In the genomic region with DNA sequence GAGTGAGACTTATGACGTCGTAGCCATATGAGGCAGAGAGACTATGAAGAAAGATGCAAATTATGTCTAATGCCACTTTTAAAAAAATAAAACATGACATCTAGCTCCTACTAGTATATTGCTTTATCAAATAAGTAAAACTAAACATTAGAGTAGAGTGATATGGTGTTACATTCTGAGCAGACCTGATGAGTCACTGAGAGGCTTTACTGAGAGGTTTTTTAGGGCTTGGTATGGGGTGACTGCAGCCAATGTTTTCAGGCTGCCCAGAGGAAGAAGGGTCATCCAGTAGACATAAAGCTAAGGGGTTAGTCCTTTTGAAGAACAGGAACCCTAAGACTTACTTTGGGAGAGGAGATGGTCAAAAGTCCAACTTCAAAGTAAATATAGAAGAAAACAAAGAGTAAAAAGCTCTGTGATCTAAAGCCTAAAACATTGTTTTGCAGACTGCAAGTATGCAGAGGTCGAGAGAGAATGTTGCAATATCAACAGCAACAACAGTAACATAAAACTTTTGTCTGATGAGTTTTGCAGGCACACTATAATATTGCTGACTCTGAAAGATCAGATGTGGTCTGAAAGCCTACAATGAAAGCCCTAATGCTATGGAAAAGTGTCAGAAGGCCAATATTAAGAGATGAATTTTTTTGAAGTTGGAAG, we compare ENCODE assay signal across 33 cellular contexts.
DNase-seq lines count a peak whose midpoint lies in the region; ATAC-seq lines count a peak whose summit lies in the region.
"Had no signal": no experiment of that assay in that cellular context is flagged by ENCODE, and none has a peak within 500 bp of the region (broad histone marks: within the 10 kb centered on the region; RNA-seq: fewer than 3 reads in every experiment).

No MANE protein-coding gene starts in this region.

- H3K36me3 ChIP-seq in adipocyte (ENCODE audit: control insufficient read depth, insufficient read depth, low read length, severe bottlenecking) (no peaks in the 10 kb centered on the region), mesendoderm (ENCODE audit: control insufficient read depth, insufficient read depth, low read length) (no peaks in the 10 kb centered on the region)
- H3K36me3 ChIP-seq: ascending aorta, esophagus squamous epithelium, neutrophil, Peyer's patch, prostate gland, sigmoid colon, transverse colon had no signal

- ATAC-seq in Right ventricle myocardium inferior (no peak), esophagus mucosa (no peak)
- ATAC-seq: stimulated activated effector memory CD8-positive, alpha-beta T cell treated with anti-CD3 and anti-CD28 coated beads, Interleukin-12 subunit alpha, Interleukin-12 subunit beta, amount 100 ng/mL, for 72 hours had no signal

- H3K56ac ChIP-seq in mesendoderm (ENCODE audit: low read length): no peak overlapping the region

- no peaks in the 10 kb centered on the region for H3K9me3 ChIP-seq in adipocyte (ENCODE audit: control insufficient read depth, low read length)
- H3K9me3 ChIP-seq: ascending aorta, esophagus squamous epithelium, neutrophil, Peyer's patch, prostate gland, sigmoid colon, transverse colon had no signal

- no peak overlapping the region for H2BK15ac ChIP-seq in mesendoderm (replicated peaks; ENCODE audit: low read depth)

- H3K79me2 ChIP-seq in mesendoderm (ENCODE audit: control insufficient read depth, insufficient read depth, low read length): no peaks in the 10 kb centered on the region

- no peak overlapping the region for H3K27ac ChIP-seq in mesendoderm (ENCODE audit: low read depth, low read length)
- H3K27ac ChIP-seq: ascending aorta, esophagus squamous epithelium, neutrophil, Peyer's patch, prostate gland, sigmoid colon, transverse colon, VCaP had no signal

- H3K4me3 ChIP-seq in adipocyte (ENCODE audit: low read length) (peak overlapping the region; percentile 4), mesendoderm (ENCODE audit: low read length) (no peak overlapping the region)
- H3K4me3 ChIP-seq: ascending aorta, esophagus squamous epithelium, Peyer's patch, prostate gland, sigmoid colon, transverse colon had no signal

- H3K9ac ChIP-seq in adipocyte (ENCODE audit: low read length) (no peak overlapping the region), mesendoderm (ENCODE audit: low read length) (no peak overlapping the region)

- no peak overlapping the region for H3K18ac ChIP-seq in mesendoderm (ENCODE audit: low read length)

- no peak overlapping the region for H4K5ac ChIP-seq in mesendoderm (ENCODE audit: low read length)

- H3K4me2 ChIP-seq in mesendoderm (ENCODE audit: low read length): no peak overlapping the region

- H3K79me1 ChIP-seq in mesendoderm (ENCODE audit: low read length): no peaks in the 10 kb centered on the region

- no peak overlapping the region for H4K8ac ChIP-seq in mesendoderm (ENCODE audit: low read depth, low read length)

- no peak overlapping the region for H2BK5ac ChIP-seq in mesendoderm (ENCODE audit: low read length)

- no peak overlapping the region for H2BK120ac ChIP-seq in mesendoderm (ENCODE audit: low read depth, low read length)

- DNase-seq in GM04504 (ENCODE audit: low read depth) (peak; percentile 0), adipocyte (ENCODE audit: low read depth) (peak; percentile 59), fibroblast of gingiva (ENCODE audit: low read depth) (peak; percentile 16), mesendoderm (peak; percentile 14), SKM-1 treated with dmso at 0.1 percent for 144 hours (lab: John Stamatoyannopoulos, UW; ENCODE audit: unreplicated experiment) (no peak), Right ventricle myocardium inferior (ENCODE audit: missing footprints) (no peak)
- no peak for DNase-seq in stimulated activated CD4-positive, alpha-beta T cell treated with anti-CD3 and anti-CD28 coated beads, Interleukin-1b, Interleukin-23, amount 100 ng/mL, for 48 hours
- DNase-seq: activated CD4-positive, alpha-beta T cell treated with anti-CD3 and anti-CD28 coated beads for 4 hours; activated effector memory CD4-positive, alpha-beta T cell treated with anti-CD3 and anti-CD28 coated beads, Interleukin-2, amount 50 U/mL, for 16 hours; activated naive CD8-positive, alpha-beta T cell treated with anti-CD3 and anti-CD28 coated beads for 36 hours; CD4-positive, alpha-beta memory T cell; central memory CD4-positive, alpha-beta T cell; endodermal cell; esophagus squamous epithelium; glutamatergic neuron; H7; KBM-7; NCI-H1105 treated with DMSO at 0.1 percent for 48 hours; NCI-H2029; NCI-H748 treated with DMSO at 0.1 percent for 48 hours; Peyer's patch; SHP77 treated with DMSO at 0.1 percent for 48 hours; sigmoid colon; stimulated activated CD4-positive, alpha-beta T cell treated with anti-CD3 and anti-CD28 coated beads, Interleukin-15, amount 100 ng/mL, for 24 hours; SW 1271; T1000; transverse colon had no signal

- H3K4ac ChIP-seq in mesendoderm (ENCODE audit: low read depth, low read length): no peak overlapping the region

- no peak overlapping the region for H3K23ac ChIP-seq in mesendoderm (ENCODE audit: low read length)

- H3K4me1 ChIP-seq in adipocyte (ENCODE audit: control insufficient read depth, insufficient read depth, low read length) (peaks cover 12% of the 10 kb centered on the region), mesendoderm (ENCODE audit: control insufficient read depth, low read depth, low read length) (no peaks in the 10 kb centered on the region)
- H3K4me1 ChIP-seq: ascending aorta, esophagus squamous epithelium, Peyer's patch, prostate gland, sigmoid colon, transverse colon had no signal

- no peak overlapping the region for H2AK5ac ChIP-seq in mesendoderm (ENCODE audit: low read length)

- intact Hi-C loops in Right ventricle myocardium inferior (cut with DNase I): no loop called here

- no CpG with 5 or more reads among the region's 3 CpGs for WGBS in mesendoderm (ENCODE audit: extremely low coverage, insufficient coverage, low lambda C conversion rate)

- H3K27me3 ChIP-seq in adipocyte (replicated peaks; ENCODE audit: control insufficient read depth, insufficient read depth, low read length): no peaks in the 10 kb centered on the region
- H3K27me3 ChIP-seq in mesendoderm (ENCODE audit: insufficient read depth, low read length, poor library complexity): no peaks in the 10 kb centered on the region
- H3K27me3 ChIP-seq: ascending aorta, esophagus squamous epithelium, neutrophil, Peyer's patch, sigmoid colon, transverse colon had no signal

Comparison
In these comparisons a context has a peak if more than half of its experiments do, and no peak if none do; other contexts are left out.
1. DNase-seq: peak in GM04504 (single experiment), adipocyte (single experiment), fibroblast of gingiva (single experiment) and mesendoderm (single experiment); none in SKM-1 treated with dmso at 0.1 percent for 144 hours (single experiment), Right ventricle myocardium inferior (single experiment) and stimulated activated CD4-positive, alpha-beta T cell treated with anti-CD3 and anti-CD28 coated beads, Interleukin-1b, Interleukin-23, amount 100 ng/mL, for 48 hours (single experiment).